In the genomic region with DNA sequence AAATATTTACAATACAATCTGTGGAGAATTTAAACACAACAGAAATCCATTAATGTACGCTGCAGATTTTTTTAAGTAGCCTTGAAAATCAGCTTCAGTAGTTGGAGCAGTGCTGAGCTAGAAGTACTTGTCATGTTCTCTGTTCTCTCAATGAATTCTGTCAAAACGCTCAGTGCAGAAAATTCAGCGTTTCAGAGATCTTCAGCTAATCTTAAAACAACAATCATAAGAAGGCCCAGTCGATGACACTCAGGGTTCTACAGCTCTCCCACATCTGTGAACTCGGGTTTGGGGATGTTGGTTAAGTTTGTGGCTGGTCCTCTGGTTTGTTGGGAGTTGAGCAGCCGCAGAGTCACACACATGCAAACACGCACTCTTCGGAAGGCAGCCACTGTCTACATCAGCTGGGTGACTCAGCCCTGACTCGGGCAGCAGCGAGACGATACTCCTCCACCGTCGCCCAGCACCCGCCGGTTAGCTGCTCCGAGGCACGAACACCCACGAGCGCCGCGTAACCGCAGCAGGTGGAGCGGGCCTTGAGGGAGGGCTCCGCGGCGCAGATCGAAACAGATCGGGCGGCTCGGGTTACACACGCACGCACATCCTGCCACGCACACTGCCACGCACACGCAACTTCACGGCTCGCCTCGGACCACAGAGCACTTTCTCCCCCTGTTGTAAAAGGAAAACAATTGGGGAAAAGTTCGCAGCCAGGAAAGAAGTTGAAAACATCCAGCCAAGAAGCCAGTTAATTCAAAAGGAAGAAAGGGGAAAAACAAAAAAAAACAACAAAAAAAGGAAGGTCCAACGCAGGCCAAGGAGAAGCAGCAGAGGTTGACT, we compare ENCODE assay signal across 1 cellular context.
TF ChIP-seq lines count a peak whose summit lies in the region.

No MANE protein-coding gene starts in this region.

TF ChIP-seq in K562, 482 proteins besides CTCF, POLR2A, EP300 and RAD21 (continued from another document and continues in another):
- TF ChIP-seq, protein P1, sequence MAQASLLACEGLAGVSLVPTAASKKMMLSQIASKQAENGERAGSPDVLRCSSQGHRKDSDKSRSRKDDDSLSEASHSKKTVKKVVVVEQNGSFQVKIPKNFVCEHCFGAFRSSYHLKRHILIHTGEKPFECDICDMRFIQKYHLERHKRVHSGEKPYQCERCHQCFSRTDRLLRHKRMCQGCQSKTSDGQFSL (CRISPR knock-in tag; IDR thresholded peaks at IDR 0.05): peak; percentile 70; the same call in 1 of the 2 replicates
- TF ChIP-seq, protein P1 (tag; IDR thresholded peaks at IDR 0.05): no peak
- TF ChIP-seq TEAD2 (tag; IDR thresholded peaks at IDR 0.05) (no peak; the same call in 1 of the 2 replicates), NR1H2 (CRISPR knock-in tag; IDR thresholded peaks at IDR 0.05) (peak; percentile 90), NCOA4 (IDR thresholded peaks at IDR 0.05; ENCODE audit: partially characterized antibody) (no peak), CHD1 (IDR thresholded peaks at IDR 0.05; ENCODE audit: low read length) (peak; percentile 96), TAF7 (tag; IDR thresholded peaks at IDR 0.05) (no peak), PCBP1 (IDR thresholded peaks at IDR 0.05; ENCODE audit: low read depth, low read length, poor library complexity, severe bottlenecking) (peak; percentile 27), TAF9B (IDR thresholded peaks at IDR 0.05; ENCODE audit: partially characterized antibody) (peak; percentile 30), ZBTB1 (CRISPR knock-in tag; IDR thresholded peaks at IDR 0.05; ENCODE audit: borderline replicate concordance, low read depth) (peak; percentile 99), ZBTB7A (IDR thresholded peaks at IDR 0.05; ENCODE audit: borderline replicate concordance, control insufficient read depth, low read depth, low read length) (no peak; the same call in 1 of the 2 replicates), ZFP36 (IDR thresholded peaks at IDR 0.05; ENCODE audit: low read depth, low read length, partially characterized antibody) (peak; percentile 56), NEUROD1 (IDR thresholded peaks at IDR 0.05; ENCODE audit: borderline replicate concordance, low read depth, low read length, partially characterized antibody) (peak; percentile 66), ZNF644 (tag; IDR thresholded peaks at IDR 0.05; ENCODE audit: low read depth) (no peak), GATA2 (CRISPR knock-in tag; IDR thresholded peaks at IDR 0.05) (peak; percentile 36), ZKSCAN3 (CRISPR knock-in tag; IDR thresholded peaks at IDR 0.05) (no peak), MAFF (IDR thresholded peaks at IDR 0.05; ENCODE audit: low read length) (0 out of 2 replicates have a peak, but pooled peaks have one; percentile 4), ZNF830 (CRISPR knock-in tag; IDR thresholded peaks at IDR 0.05) (0 out of 2 replicates have a peak, but pooled peaks have one; percentile 64), BMI1 (IDR thresholded peaks at IDR 0.05; ENCODE audit: low read length) (0 out of 2 replicates have a peak, but pooled peaks have one; percentile 14), KAT7 (CRISPR knock-in tag; IDR thresholded peaks at IDR 0.05; ENCODE audit: borderline replicate concordance) (peak; percentile 69; the same call in 1 of the 2 replicates), BRD9 (IDR thresholded peaks at IDR 0.05; ENCODE audit: low read depth, partially characterized antibody) (peak; percentile 72), LEF1 (IDR thresholded peaks at IDR 0.05) (peak; percentile 72; the same call in 1 of the 2 replicates), MAFG (tag; conservative IDR thresholded peaks at IDR 0.05) (no peak), FOS (IDR thresholded peaks at IDR 0.05; ENCODE audit: extremely low read depth, insufficient read length) (peak; percentile 10), CEBPG (CRISPR knock-in tag; IDR thresholded peaks at IDR 0.05) (0 out of 2 replicates have a peak, but pooled peaks have one; percentile 22), CEBPG (tag; conservative IDR thresholded peaks at IDR 0.05 in 1 of 2, IDR thresholded peaks at IDR 0.05 in 1 of 2) (no peak), ATF1 (CRISPR knock-in tag; IDR thresholded peaks at IDR 0.05) (no peak), ATF1 (tag; IDR thresholded peaks at IDR 0.05) (peak; percentile 76), ZNF384 (IDR thresholded peaks at IDR 0.05; ENCODE audit: low read depth, low read length) (no peak), ZNF217 (CRISPR knock-in tag; IDR thresholded peaks at IDR 0.05) (no peak), HLTF (IDR thresholded peaks at IDR 0.05) (peak; percentile 95; the same call in 1 of the 2 replicates), ETS2 (tag; IDR thresholded peaks at IDR 0.05; ENCODE audit: borderline replicate concordance, poor library complexity, severe bottlenecking) (no peak), JUNB (CRISPR knock-in tag; conservative IDR thresholded peaks at IDR 0.05) (no peak), ETV6 (IDR thresholded peaks at IDR 0.05; ENCODE audit: borderline replicate concordance in 1 of 2, low read depth in 2 of 2, low read length in 1 of 2) (no peak), ETV6 (CRISPR knock-in tag; IDR thresholded peaks at IDR 0.05; ENCODE audit: borderline replicate concordance) (peak; percentile 24; the same call in 1 of the 2 replicates)
- TF ChIP-seq, protein P2, sequence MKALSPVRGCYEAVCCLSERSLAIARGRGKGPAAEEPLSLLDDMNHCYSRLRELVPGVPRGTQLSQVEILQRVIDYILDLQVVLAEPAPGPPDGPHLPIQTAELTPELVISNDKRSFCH (CRISPR knock-in tag; IDR thresholded peaks at IDR 0.05): no peak
- TF ChIP-seq, protein P2 (tag; IDR thresholded peaks at IDR 0.05): peak; percentile 59; the same call in 1 of the 2 replicates
- TF ChIP-seq, protein P3, sequence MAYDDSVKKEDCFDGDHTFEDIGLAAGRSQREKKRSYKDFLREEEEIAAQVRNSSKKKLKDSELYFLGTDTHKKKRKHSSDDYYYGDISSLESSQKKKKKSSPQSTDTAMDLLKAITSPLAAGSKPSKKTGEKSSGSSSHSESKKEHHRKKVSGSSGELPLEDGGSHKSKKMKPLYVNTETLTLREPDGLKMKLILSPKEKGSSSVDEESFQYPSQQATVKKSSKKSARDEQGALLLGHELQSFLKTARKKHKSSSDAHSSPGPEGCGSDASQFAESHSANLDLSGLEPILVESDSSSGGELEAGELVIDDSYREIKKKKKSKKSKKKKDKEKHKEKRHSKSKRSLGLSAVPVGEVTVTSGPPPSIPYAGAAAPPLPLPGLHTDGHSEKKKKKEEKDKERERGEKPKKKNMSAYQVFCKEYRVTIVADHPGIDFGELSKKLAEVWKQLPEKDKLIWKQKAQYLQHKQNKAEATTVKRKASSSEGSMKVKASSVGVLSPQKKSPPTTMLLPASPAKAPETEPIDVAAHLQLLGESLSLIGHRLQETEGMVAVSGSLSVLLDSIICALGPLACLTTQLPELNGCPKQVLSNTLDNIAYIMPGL (CRISPR knock-in tag; IDR thresholded peaks at IDR 0.05): 0 out of 2 replicates have a peak, but pooled peaks have one; percentile 56
- TF ChIP-seq, protein P4, sequence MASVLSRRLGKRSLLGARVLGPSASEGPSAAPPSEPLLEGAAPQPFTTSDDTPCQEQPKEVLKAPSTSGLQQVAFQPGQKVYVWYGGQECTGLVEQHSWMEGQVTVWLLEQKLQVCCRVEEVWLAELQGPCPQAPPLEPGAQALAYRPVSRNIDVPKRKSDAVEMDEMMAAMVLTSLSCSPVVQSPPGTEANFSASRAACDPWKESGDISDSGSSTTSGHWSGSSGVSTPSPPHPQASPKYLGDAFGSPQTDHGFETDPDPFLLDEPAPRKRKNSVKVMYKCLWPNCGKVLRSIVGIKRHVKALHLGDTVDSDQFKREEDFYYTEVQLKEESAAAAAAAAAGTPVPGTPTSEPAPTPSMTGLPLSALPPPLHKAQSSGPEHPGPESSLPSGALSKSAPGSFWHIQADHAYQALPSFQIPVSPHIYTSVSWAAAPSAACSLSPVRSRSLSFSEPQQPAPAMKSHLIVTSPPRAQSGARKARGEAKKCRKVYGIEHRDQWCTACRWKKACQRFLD (CRISPR knock-in tag; IDR thresholded peaks at IDR 0.05): peak; percentile 81
- TF ChIP-seq, protein P5, sequence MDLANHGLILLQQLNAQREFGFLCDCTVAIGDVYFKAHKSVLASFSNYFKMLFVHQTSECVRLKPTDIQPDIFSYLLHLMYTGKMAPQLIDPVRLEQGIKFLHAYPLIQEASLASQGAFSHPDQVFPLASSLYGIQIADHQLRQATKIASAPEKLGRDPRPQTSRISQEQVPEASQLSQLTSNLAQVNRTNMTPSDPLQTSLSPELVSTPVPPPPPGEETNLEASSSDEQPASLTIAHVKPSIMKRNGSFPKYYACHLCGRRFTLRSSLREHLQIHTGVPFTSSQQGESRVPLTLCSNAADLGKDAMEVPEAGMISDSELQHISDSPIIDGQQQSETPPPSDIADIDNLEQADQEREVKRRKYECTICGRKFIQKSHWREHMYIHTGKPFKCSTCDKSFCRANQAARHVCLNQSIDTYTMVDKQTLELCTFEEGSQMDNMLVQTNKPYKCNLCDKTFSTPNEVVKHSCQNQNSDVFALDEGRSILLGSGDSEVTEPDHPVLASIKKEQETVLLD (IDR thresholded peaks at IDR 0.05): peak; percentile 92
- TF ChIP-seq, protein P6, sequence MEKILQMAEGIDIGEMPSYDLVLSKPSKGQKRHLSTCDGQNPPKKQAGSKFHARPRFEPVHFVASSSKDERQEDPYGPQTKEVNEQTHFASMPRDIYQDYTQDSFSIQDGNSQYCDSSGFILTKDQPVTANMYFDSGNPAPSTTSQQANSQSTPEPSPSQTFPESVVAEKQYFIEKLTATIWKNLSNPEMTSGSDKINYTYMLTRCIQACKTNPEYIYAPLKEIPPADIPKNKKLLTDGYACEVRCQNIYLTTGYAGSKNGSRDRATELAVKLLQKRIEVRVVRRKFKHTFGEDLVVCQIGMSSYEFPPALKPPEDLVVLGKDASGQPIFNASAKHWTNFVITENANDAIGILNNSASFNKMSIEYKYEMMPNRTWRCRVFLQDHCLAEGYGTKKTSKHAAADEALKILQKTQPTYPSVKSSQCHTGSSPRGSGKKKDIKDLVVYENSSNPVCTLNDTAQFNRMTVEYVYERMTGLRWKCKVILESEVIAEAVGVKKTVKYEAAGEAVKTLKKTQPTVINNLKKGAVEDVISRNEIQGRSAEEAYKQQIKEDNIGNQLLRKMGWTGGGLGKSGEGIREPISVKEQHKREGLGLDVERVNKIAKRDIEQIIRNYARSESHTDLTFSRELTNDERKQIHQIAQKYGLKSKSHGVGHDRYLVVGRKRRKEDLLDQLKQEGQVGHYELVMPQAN (IDR thresholded peaks at IDR 0.05; ENCODE audit: borderline replicate concordance): peak; percentile 81; the same call in 1 of the 2 replicates
- TF ChIP-seq, protein P7, sequence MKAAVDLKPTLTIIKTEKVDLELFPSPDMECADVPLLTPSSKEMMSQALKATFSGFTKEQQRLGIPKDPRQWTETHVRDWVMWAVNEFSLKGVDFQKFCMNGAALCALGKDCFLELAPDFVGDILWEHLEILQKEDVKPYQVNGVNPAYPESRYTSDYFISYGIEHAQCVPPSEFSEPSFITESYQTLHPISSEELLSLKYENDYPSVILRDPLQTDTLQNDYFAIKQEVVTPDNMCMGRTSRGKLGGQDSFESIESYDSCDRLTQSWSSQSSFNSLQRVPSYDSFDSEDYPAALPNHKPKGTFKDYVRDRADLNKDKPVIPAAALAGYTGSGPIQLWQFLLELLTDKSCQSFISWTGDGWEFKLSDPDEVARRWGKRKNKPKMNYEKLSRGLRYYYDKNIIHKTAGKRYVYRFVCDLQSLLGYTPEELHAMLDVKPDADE (conservative IDR thresholded peaks at IDR 0.05; ENCODE audit: control insufficient read depth, low read depth, low read length): peak; percentile 21; the same call in 1 of the 2 replicates
- TF ChIP-seq, protein P8, sequence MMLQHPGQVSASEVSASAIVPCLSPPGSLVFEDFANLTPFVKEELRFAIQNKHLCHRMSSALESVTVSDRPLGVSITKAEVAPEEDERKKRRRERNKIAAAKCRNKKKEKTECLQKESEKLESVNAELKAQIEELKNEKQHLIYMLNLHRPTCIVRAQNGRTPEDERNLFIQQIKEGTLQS (IDR thresholded peaks at IDR 0.05): peak; percentile 91
- TF ChIP-seq, protein P8 (CRISPR knock-in tag; conservative IDR thresholded peaks at IDR 0.05): peak; percentile 31; the same call in 1 of the 2 replicates
- TF ChIP-seq, protein P9, sequence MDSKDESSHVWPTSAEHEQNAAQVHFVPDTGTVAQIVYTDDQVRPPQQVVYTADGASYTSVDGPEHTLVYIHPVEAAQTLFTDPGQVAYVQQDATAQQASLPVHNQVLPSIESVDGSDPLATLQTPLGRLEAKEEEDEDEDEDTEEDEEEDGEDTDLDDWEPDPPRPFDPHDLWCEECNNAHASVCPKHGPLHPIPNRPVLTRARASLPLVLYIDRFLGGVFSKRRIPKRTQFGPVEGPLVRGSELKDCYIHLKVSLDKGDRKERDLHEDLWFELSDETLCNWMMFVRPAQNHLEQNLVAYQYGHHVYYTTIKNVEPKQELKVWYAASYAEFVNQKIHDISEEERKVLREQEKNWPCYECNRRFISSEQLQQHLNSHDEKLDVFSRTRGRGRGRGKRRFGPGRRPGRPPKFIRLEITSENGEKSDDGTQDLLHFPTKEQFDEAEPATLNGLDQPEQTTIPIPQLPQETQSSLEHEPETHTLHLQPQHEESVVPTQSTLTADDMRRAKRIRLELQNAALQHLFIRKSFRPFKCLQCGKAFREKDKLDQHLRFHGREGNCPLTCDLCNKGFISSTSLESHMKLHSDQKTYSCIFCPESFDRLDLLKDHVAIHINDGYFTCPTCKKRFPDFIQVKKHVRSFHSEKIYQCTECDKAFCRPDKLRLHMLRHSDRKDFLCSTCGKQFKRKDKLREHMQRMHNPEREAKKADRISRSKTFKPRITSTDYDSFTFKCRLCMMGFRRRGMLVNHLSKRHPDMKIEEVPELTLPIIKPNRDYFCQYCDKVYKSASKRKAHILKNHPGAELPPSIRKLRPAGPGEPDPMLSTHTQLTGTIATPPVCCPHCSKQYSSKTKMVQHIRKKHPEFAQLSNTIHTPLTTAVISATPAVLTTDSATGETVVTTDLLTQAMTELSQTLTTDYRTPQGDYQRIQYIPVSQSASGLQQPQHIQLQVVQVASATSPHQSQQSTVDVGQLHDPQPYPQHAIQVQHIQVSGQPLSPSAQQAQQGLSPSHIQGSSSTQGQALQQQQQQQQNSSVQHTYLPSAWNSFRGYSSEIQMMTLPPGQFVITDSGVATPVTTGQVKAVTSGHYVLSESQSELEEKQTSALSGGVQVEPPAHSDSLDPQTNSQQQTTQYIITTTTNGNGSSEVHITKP (IDR thresholded peaks at IDR 0.05; ENCODE audit: partially characterized antibody): peak; percentile 23
- TF ChIP-seq, protein P10, sequence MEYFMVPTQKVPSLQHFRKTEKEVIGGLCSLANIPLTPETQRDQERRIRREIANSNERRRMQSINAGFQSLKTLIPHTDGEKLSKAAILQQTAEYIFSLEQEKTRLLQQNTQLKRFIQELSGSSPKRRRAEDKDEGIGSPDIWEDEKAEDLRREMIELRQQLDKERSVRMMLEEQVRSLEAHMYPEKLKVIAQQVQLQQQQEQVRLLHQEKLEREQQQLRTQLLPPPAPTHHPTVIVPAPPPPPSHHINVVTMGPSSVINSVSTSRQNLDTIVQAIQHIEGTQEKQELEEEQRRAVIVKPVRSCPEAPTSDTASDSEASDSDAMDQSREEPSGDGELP (CRISPR knock-in tag; IDR thresholded peaks at IDR 0.05; ENCODE audit: borderline replicate concordance): peak; percentile 97
